Comparison of ENCODE assay signal across 16 cellular contexts in the genomic region with DNA sequence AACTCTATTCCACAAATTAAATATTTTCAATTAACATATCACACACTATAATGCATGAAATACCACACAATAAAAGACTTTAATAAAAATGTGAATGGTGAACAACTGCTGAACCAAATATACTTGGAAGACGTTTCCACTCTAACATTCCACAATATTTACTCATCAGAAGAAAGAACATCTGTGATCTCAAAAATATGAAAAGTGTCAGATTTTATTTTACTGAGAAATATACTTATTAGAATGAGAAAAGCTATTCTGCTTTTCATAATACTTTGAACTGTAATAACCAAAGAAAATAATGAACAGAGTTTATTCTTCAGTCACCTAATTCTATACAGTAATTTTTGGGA.
A peak's percentile ranks its signal among the peaks of the same experiment; 100 is the strongest.
DNase-seq lines count a peak whose midpoint lies in the region; ATAC-seq and TF ChIP-seq lines count a peak whose summit lies in the region.
"Had no signal": no experiment of that assay in that cellular context is flagged by ENCODE, and none has a peak within 500 bp of the region (broad histone marks: within the 10 kb centered on the region; RNA-seq: fewer than 3 reads in every experiment).

No MANE protein-coding gene starts in this region.

- no peaks in the 10 kb centered on the region for H3K27me3 Mint-ChIP-seq in mesothelial cell of epicardium (ENCODE audit: low read depth)
- H3K27me3 Mint-ChIP-seq: activated naive CD4-positive, alpha-beta T cell treated with anti-CD3 and anti-CD28 coated beads, Interleukin-2, amount 50 U/mL, for 24 hours had no signal

- peak overlapping the region; percentile 84 for H3K27ac Mint-ChIP-seq in mesothelial cell of epicardium

- H3K4me1 Mint-ChIP-seq in mesothelial cell of epicardium = peaks cover 32% of the 10 kb centered on the region

- H3K4me3 Mint-ChIP-seq in mesothelial cell of epicardium = no peak overlapping the region

- H3K9me3 Mint-ChIP-seq in mesothelial cell of epicardium = peaks cover 5% of the 10 kb centered on the region
- H3K9me3 Mint-ChIP-seq: activated naive CD4-positive, alpha-beta T cell treated with anti-CD3 and anti-CD28 coated beads, Interleukin-2, amount 50 U/mL, for 24 hours had no signal

- TF ChIP-seq CTCF in mesothelial cell of epicardium (IDR thresholded peaks at IDR 0.05; ENCODE audit: unreplicated experiment) = no peak

- no peaks in the 10 kb centered on the region for H3K36me3 Mint-ChIP-seq in mesothelial cell of epicardium
- H3K36me3 Mint-ChIP-seq: activated naive CD4-positive, alpha-beta T cell treated with anti-CD3 and anti-CD28 coated beads, Interleukin-2, amount 50 U/mL, for 24 hours had no signal

- no peak for TF ChIP-seq POLR2A in erythroblast (IDR thresholded peaks at IDR 0.05; ENCODE audit: low read length)

- ATAC-seq in HG03439 (IDR thresholded peaks at IDR 0.05; ENCODE audit: unreplicated experiment) = no peak
- no peak for ATAC-seq in HG03175 (IDR thresholded peaks at IDR 0.05; ENCODE audit: unreplicated experiment)
- ATAC-seq: esophagus mucosa had no signal

- DNase-seq in AG08395 (ENCODE audit: low spot score) (peak; percentile 26), M059J (ENCODE audit: low read depth) (peak; percentile 9), dermis blood vessel endothelial cell (peak; percentile 15), mesothelial cell of epicardium (ENCODE audit: low spot score in 2 of 2, unreplicated experiment in 2 of 2) (no peak), AG08396 (ENCODE audit: low spot score) (no peak), erythroblast (lab: John Stamatoyannopoulos, UW) (no peak)
- DNase-seq: activated CD4-positive, CD25-positive, alpha-beta regulatory T cell; activated CD8-positive, alpha-beta memory T cell treated with anti-CD3 and anti-CD28 coated beads, Interleukin-2, amount 50 U/mL, for 4 hours; H7; Kasumi-1; NCI-H510A; ovary had no signal

Comparison
In these comparisons a context has a peak if more than half of its experiments do, and no peak if none do; other contexts are left out.
1. DNase-seq: peak in AG08395 (single experiment), M059J (single experiment) and dermis blood vessel endothelial cell (single experiment); none in mesothelial cell of epicardium (0 of 2), AG08396 (single experiment) and erythroblast (0 of 2).